ENCODE assay signal across 8 cellular contexts in the genomic region with DNA sequence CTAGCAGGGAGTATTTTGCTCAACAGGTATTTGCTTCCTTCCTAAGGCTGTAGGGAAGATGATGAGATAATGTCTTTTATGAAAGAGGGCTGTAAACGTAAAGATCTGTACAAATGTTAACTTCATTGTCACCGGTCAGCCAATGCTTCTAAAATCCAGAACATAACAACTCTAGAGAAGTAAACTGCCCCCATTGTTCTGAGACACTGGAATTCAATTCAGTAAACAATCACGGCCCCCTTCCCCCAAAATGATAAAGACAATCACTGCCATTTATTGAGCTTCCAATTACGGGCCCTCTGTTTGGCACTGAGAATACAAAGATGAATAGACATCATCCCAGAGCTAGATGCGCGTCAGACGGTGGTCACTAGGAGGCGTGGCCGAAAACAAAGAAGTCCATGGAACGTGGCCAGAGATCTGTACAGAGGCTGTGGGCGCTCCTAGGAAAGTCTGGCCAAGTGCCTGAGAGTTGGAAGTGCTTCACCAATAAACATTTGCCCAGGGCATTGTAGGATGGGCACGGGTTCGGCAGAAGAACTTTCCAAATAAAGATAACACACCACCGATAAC. TPM values are rescaled to one million over a fixed set of nuclear protein-coding genes. Genes with fewer than 3 reads are reported as not detected.
DNase-seq lines count a peak whose midpoint lies in the region; ATAC-seq, FAIRE-seq and TF ChIP-seq lines count a peak whose summit lies in the region.

No MANE protein-coding gene starts in this region.

- H3K9me2 ChIP-seq in SK-N-SH, result no peaks in the 10 kb centered on the region

- peaks cover 66% of the 10 kb centered on the region for H3K36me3 ChIP-seq in BLaER1
- H3K36me3 ChIP-seq in SK-N-SH (replicated peaks in 1 of 2; ENCODE audit: control insufficient read depth in 1 of 2, insufficient read depth in 2 of 2, low read length in 1 of 2), result peaks cover 18 to 48% of the 10 kb centered on the region in 2 experiments
- H3K36me3 ChIP-seq in keratinocyte (ENCODE audit: control insufficient read depth in 2 of 2, extremely low read depth in 1 of 2, insufficient read depth in 2 of 2, low read length in 2 of 2), result peaks cover 25 to 33% of the 10 kb centered on the region in 2 experiments
- H3K36me3 ChIP-seq in small intestine (ENCODE audit: control insufficient read depth in 2 of 2, insufficient read depth in 2 of 2, low read length in 2 of 2), result peaks cover 2 to 5% of the 10 kb centered on the region in 2 donors

- peak overlapping the region; percentile 85 for H2AFZ ChIP-seq in SK-N-SH (ENCODE audit: low read depth)
- peak overlapping the region; percentile 100 for H2AFZ ChIP-seq in keratinocyte (ENCODE audit: control insufficient read depth, low read length)

- H3K27me3 ChIP-seq in BLaER1, result no peaks in the 10 kb centered on the region
- no peaks in the 10 kb centered on the region for H3K27me3 ChIP-seq in SK-N-SH (ENCODE audit: insufficient read depth)
- H3K27me3 ChIP-seq in keratinocyte (ENCODE audit: control insufficient read depth, extremely low read depth, insufficient read depth, low read length), result no peaks in the 10 kb centered on the region
- H3K27me3 ChIP-seq in small intestine (ENCODE audit: control insufficient read depth in 2 of 2, insufficient read depth in 2 of 2, low read length in 2 of 2), result no peaks in the 10 kb centered on the region

- H3K9me1 ChIP-seq in keratinocyte (ENCODE audit: control insufficient read depth, extremely low read depth, insufficient read depth, low read length), result no peaks in the 10 kb centered on the region

- H3K27ac ChIP-seq in BLaER1 (peak overlapping the region; percentile 100), SK-N-SH (ENCODE audit: low read depth in 2 of 2, low read length in 1 of 2) (peak overlapping the region; percentile 99 to 100), keratinocyte (ENCODE audit: control insufficient read depth, insufficient read depth, low read length) (peak overlapping the region; percentile 100), small intestine (ENCODE audit: low read depth in 1 of 2, low read length in 1 of 2) (peak overlapping the region; percentile 72 to 99)

- H3K4me2 ChIP-seq in BLaER1, result peak overlapping the region; percentile 86
- peak overlapping the region; percentile 91 for H3K4me2 ChIP-seq in SK-N-SH
- peak overlapping the region; percentile 80 for H3K4me2 ChIP-seq in keratinocyte (ENCODE audit: control insufficient read depth, extremely low read depth, insufficient read depth, low read depth, low read length)

- 4% methylated on average over 14 of the region's 14 CpGs for WGBS in SK-N-SH (ENCODE audit: low lambda C conversion rate)
- WGBS in small intestine, 3 donors, result 1 to 3% (median 2%) methylated on average over 14 of the region's 14 CpGs

- DNase-seq in LHCN-M2 (ENCODE audit: low read depth) (peak; percentile 83), SK-N-SH (peak; percentile 85), chondrocyte (ENCODE audit: low spot score) (no peak), keratinocyte (ENCODE audit: low read depth, low spot score) (no peak), small intestine (peak; percentile 53)

- peaks cover 17% of the 10 kb centered on the region for H3K4me1 Mint-ChIP-seq in chondrocyte (ENCODE audit: low read depth)

- dilution Hi-C loops in keratinocyte (cut with MboI; ENCODE audit: extremely low pct_ligation_motif_present, low sequenced_read_pairs), result no loop called here

- H3K79me2 ChIP-seq in SK-N-SH (ENCODE audit: insufficient read depth), result peaks cover 71% of the 10 kb centered on the region
- H3K79me2 ChIP-seq in keratinocyte (ENCODE audit: control insufficient read depth, insufficient read depth, low read length), result peaks cover 61% of the 10 kb centered on the region

- H4K20me1 ChIP-seq in BLaER1, result peaks cover 58% of the 10 kb centered on the region
- H4K20me1 ChIP-seq in SK-N-SH (ENCODE audit: insufficient read depth), result no peaks in the 10 kb centered on the region; the same call in 1 of the 2 replicates
- H4K20me1 ChIP-seq in keratinocyte (ENCODE audit: control insufficient read depth, extremely low read depth, insufficient read depth, low read length), result peaks cover 6% of the 10 kb centered on the region

- peak overlapping the region; percentile 94 for H3K4me3 Mint-ChIP-seq in chondrocyte (ENCODE audit: unreplicated experiment)

- H3F3A ChIP-seq in SK-N-SH (replicated peaks; ENCODE audit: insufficient read depth), result peaks cover 17% of the 10 kb centered on the region

- H3K9me3 ChIP-seq in BLaER1, result no peaks in the 10 kb centered on the region
- H3K9me3 ChIP-seq in SK-N-SH, result no peaks in the 10 kb centered on the region
- no peaks in the 10 kb centered on the region for H3K9me3 ChIP-seq in keratinocyte (ENCODE audit: control insufficient read depth, low read depth, low read length)
- no peaks in the 10 kb centered on the region for H3K9me3 ChIP-seq in small intestine (ENCODE audit: control insufficient read depth, low read depth)

- H3K4me3 ChIP-seq in BLaER1 (peak overlapping the region; percentile 87), SK-N-SH (ENCODE audit: low read depth in 2 of 2, low read length in 1 of 2) (peak overlapping the region; percentile 95 to 98), keratinocyte (ENCODE audit: control insufficient read depth in 2 of 3, extremely low read depth in 1 of 3, insufficient read depth in 2 of 3, low read depth in 1 of 3, low read length in 3 of 3) (peak overlapping the region; percentile 83 to 99 (median 95)), small intestine (ENCODE audit: low read depth in 1 of 2, low read length in 2 of 2) (peak overlapping the region; percentile 56 to 81)

- peaks cover 66% of the 10 kb centered on the region for H3K4me1 ChIP-seq in BLaER1
- peaks cover 5 to 19% of the 10 kb centered on the region in 2 experiments; a peak in 3 of 4 replicates for H3K4me1 ChIP-seq in SK-N-SH (ENCODE audit: control insufficient read depth in 1 of 2, insufficient read depth in 2 of 2, low read depth in 1 of 2, low read length in 1 of 2)
- H3K4me1 ChIP-seq in keratinocyte (ENCODE audit: control insufficient read depth, extremely low read depth, insufficient read depth, low read length), result peaks cover 11% of the 10 kb centered on the region
- no peaks in the 10 kb centered on the region for H3K4me1 ChIP-seq in small intestine (ENCODE audit: control insufficient read depth in 2 of 2, insufficient read depth in 1 of 2, low read depth in 1 of 2, low read length in 1 of 2)

- TF ChIP-seq CTCF in SK-N-SH (IDR thresholded peaks at IDR 0.05), result no peak
- TF ChIP-seq CTCF in chondrocyte (IDR thresholded peaks at IDR 0.05), result no peak
- no peak for TF ChIP-seq CTCF in keratinocyte (optimal IDR thresholded peaks at IDR 0.05 in 1 of 3, IDR thresholded peaks at IDR 0.05 in 1 of 3, conservative IDR thresholded peaks at IDR 0.05 in 1 of 3; ENCODE audit: extremely low read depth in 1 of 3, insufficient read depth in 2 of 3, low read length in 3 of 3)

- POLR2A ChIA-PET in SK-N-SH (lab: Yijun Ruan, JAX), result interaction anchor here (0.9 to 2.3 kb wide), 11 partner anchors 9 to 132 kb away, joined by 3 to 47 read pairs (median 6); a partner anchor contains a TSS

- H3K9ac ChIP-seq in BLaER1 (peak overlapping the region; percentile 100), SK-N-SH (peak overlapping the region; percentile 99), keratinocyte (ENCODE audit: control insufficient read depth, extremely low read depth, insufficient read depth, low read length) (peak overlapping the region; percentile 100)

- H3K27ac Mint-ChIP-seq in chondrocyte (ENCODE audit: unreplicated experiment), result peak overlapping the region; percentile 100

- peak; percentile 20; the same call in 1 of the 2 replicates for TF ChIP-seq RAD21 in SK-N-SH (IDR thresholded peaks at IDR 0.05; ENCODE audit: low read length)

- H3K27me3 Mint-ChIP-seq in chondrocyte (ENCODE audit: low read depth), result no peaks in the 10 kb centered on the region

- FAIRE-seq in keratinocyte (lab: Jason Lieb, UNC) (peak; percentile 41), small intestine (lab: Jason Lieb, UNC) (no peak)

- H3K36me3 Mint-ChIP-seq in chondrocyte (ENCODE audit: low read depth), result peaks cover 12% of the 10 kb centered on the region

- TF ChIP-seq EP300 in SK-N-SH (IDR thresholded peaks at IDR 0.05; ENCODE audit: borderline replicate concordance in 1 of 2, low read depth in 1 of 2, low read length in 1 of 2), result no peak; a peak in 1 of 4 replicates

- CTCF ChIA-PET in SK-N-SH (lab: Yijun Ruan, JAX), result interaction anchor here (0.8 to 12.0 kb wide), 13 partner anchors 11 to 316 kb away, joined by 3 to 285 read pairs (median 5); a partner anchor contains a TSS

- ATAC-seq in GM19351 (IDR thresholded peaks at IDR 0.05; ENCODE audit: unreplicated experiment), result peak; percentile 51
- ATAC-seq in HG02571 (IDR thresholded peaks at IDR 0.05; ENCODE audit: unreplicated experiment), result no peak

- H3K9me3 Mint-ChIP-seq in chondrocyte (ENCODE audit: low read depth), result no peaks in the 10 kb centered on the region

RNA-seq across cellular contexts. Expression of a gene that starts 0.6 kb away (rescaled TPM):
- total RNA-seq in LHCN-M2 (2014; rRNA removed) (46.0 and 58.6 TPM in 2 replicates), chondrocyte (103 to 133 TPM (median 106 TPM) in 3 replicates)
- polyA plus RNA-seq in LHCN-M2 (2012), result 397 TPM
- polyA plus RNA-seq in SK-N-SH (2012; rRNA removed) (454 and 617 TPM in 2 replicates), keratinocyte (188 to 324 TPM (median 249 TPM) in 3 replicates), small intestine (100 to 1,000 TPM; 116 to 211 (median 174) TPM)
- 466 and 537 TPM in 2 replicates for polyA plus RNA-seq in SK-N-SH (2012; cell fraction: cytosol; rRNA removed)
- polyA plus RNA-seq in SK-N-SH (2012; cell fraction: nucleus; rRNA removed), result 90.9 and 135 TPM in 2 replicates
- polyA plus RNA-seq in keratinocyte (2011; ENCODE audit: low read depth), result 8.9 TPM
- polyA plus RNA-seq in keratinocyte (2011; cell fraction: cytosol; rRNA removed), result 175 and 222 TPM in 2 replicates
- 55.4 and 64.3 TPM in 2 replicates for polyA plus RNA-seq in keratinocyte (2011; cell fraction: nucleus; rRNA removed)
- 256 and 286 TPM in 2 replicates for polyA plus RNA-seq in keratinocyte (2012; ENCODE audit: low replicate concordance)
- 95.2 to 174 TPM (median 118 TPM) in 3 replicates for polyA minus RNA-seq in keratinocyte
- 161 TPM for polyA minus RNA-seq in keratinocyte (2011; cell fraction: cytosol; rRNA and poly(A)+ RNA removed)
- polyA minus RNA-seq in keratinocyte (2011; cell fraction: nucleus; rRNA and poly(A)+ RNA removed), result 21.3 and 21.8 TPM in 2 replicates

RNA-seq across cellular contexts. Expression of a gene that starts 0.9 kb away (rescaled TPM):
- total RNA-seq in LHCN-M2 (2014; rRNA removed) (121 and 129 TPM in 2 replicates), chondrocyte (12.6 to 27.1 TPM (median 13.2 TPM) in 3 replicates)
- polyA plus RNA-seq in LHCN-M2 (2012), result 59.1 TPM
- polyA plus RNA-seq in SK-N-SH (2012; rRNA removed) (35.9 and 39.5 TPM in 2 replicates), keratinocyte (10.0 to 26.7 TPM (median 25.8 TPM) in 3 replicates), small intestine (10 to 100 TPM in 1 of 3 donors, 1 to 10 TPM in 2; 5.8 to 32.1 (median 7.8) TPM)
- polyA plus RNA-seq in SK-N-SH (2012; cell fraction: cytosol; rRNA removed), result 33.0 and 38.9 TPM in 2 replicates
- polyA plus RNA-seq in SK-N-SH (2012; cell fraction: nucleus; rRNA removed), result 16.8 and 18.5 TPM in 2 replicates
- 7.0 TPM for polyA plus RNA-seq in keratinocyte (2011; ENCODE audit: low read depth)
- polyA plus RNA-seq in keratinocyte (2011; cell fraction: cytosol; rRNA removed), result 8.0 and 9.4 TPM in 2 replicates
- polyA plus RNA-seq in keratinocyte (2011; cell fraction: nucleus; rRNA removed), result 10.1 and 10.5 TPM in 2 replicates
- polyA plus RNA-seq in keratinocyte (2012; ENCODE audit: low replicate concordance), result 5.0 and 29.4 TPM in 2 replicates
- polyA minus RNA-seq in keratinocyte, result 10.8 to 24.8 TPM (median 19.8 TPM) in 3 replicates
- polyA minus RNA-seq in keratinocyte (2011; cell fraction: cytosol; rRNA and poly(A)+ RNA removed), result 8.6 TPM
- polyA minus RNA-seq in keratinocyte (2011; cell fraction: nucleus; rRNA and poly(A)+ RNA removed), result 8.4 and 9.7 TPM in 2 replicates

RNA-seq across cellular contexts. Expression of a gene that starts 25.0 kb away (rescaled TPM):
- total RNA-seq in LHCN-M2 (2014; rRNA removed), result 65.0 and 83.9 TPM in 2 replicates
- 37.1 TPM for polyA plus RNA-seq in LHCN-M2 (2012)
- polyA plus RNA-seq in SK-N-SH (2012; rRNA removed), result 20.6 and 26.4 TPM in 2 replicates
- polyA plus RNA-seq in SK-N-SH (2012; cell fraction: cytosol; rRNA removed), result 13.8 and 18.5 TPM in 2 replicates
- polyA plus RNA-seq in SK-N-SH (2012; cell fraction: nucleus; rRNA removed), result 17.8 and 27.8 TPM in 2 replicates
- 72.6 to 95.5 TPM (median 74.6 TPM) in 3 replicates for total RNA-seq in chondrocyte
- 19.0 to 34.0 TPM (median 32.0 TPM) in 3 replicates for polyA plus RNA-seq in keratinocyte
- polyA plus RNA-seq in keratinocyte (2011; ENCODE audit: low read depth), result 1.1 TPM
- polyA plus RNA-seq in keratinocyte (2011; cell fraction: cytosol; rRNA removed), result 12.4 and 14.9 TPM in 2 replicates
- 13.5 and 15.2 TPM in 2 replicates for polyA plus RNA-seq in keratinocyte (2011; cell fraction: nucleus; rRNA removed)
- 1.1 and 21.8 TPM in 2 replicates for polyA plus RNA-seq in keratinocyte (2012; ENCODE audit: low replicate concordance)
- 25.3 to 40.2 TPM (median 32.8 TPM) in 3 replicates for polyA minus RNA-seq in keratinocyte
- 24.4 TPM for polyA minus RNA-seq in keratinocyte (2011; cell fraction: cytosol; rRNA and poly(A)+ RNA removed)
- polyA minus RNA-seq in keratinocyte (2011; cell fraction: nucleus; rRNA and poly(A)+ RNA removed), result 14.0 and 19.5 TPM in 2 replicates
- 10 to 100 TPM in 1 of 3 donors, under 1 TPM in 2; 0.45 to 15.9 (median 0.81) TPM for polyA plus RNA-seq in small intestine

RNA-seq across cellular contexts. Expression of a gene that starts 36.3 kb away (rescaled TPM):
- total RNA-seq in LHCN-M2 (2014; rRNA removed), result 37.1 and 45.5 TPM in 2 replicates
- polyA plus RNA-seq in LHCN-M2 (2012), result 79.0 TPM
- polyA plus RNA-seq in SK-N-SH (2012; rRNA removed), result 67.8 and 77.1 TPM in 2 replicates
- 35.0 and 46.7 TPM in 2 replicates for polyA plus RNA-seq in SK-N-SH (2012; cell fraction: cytosol; rRNA removed)
- polyA plus RNA-seq in SK-N-SH (2012; cell fraction: nucleus; rRNA removed), result 81.1 and 91.8 TPM in 2 replicates
- total RNA-seq in chondrocyte, result 202 to 315 TPM (median 297 TPM) in 3 replicates
- 175 to 319 TPM (median 196 TPM) in 3 replicates for polyA plus RNA-seq in keratinocyte
- 1.8 TPM for polyA plus RNA-seq in keratinocyte (2011; ENCODE audit: low read depth)
- polyA plus RNA-seq in keratinocyte (2011; cell fraction: cytosol; rRNA removed), result 110 and 129 TPM in 2 replicates
- polyA plus RNA-seq in keratinocyte (2011; cell fraction: nucleus; rRNA removed), result 233 and 240 TPM in 2 replicates
- polyA plus RNA-seq in keratinocyte (2012; ENCODE audit: low replicate concordance), result 5.2 and 239 TPM in 2 replicates
- 429 to 676 TPM (median 455 TPM) in 3 replicates for polyA minus RNA-seq in keratinocyte
- 153 TPM for polyA minus RNA-seq in keratinocyte (2011; cell fraction: cytosol; rRNA and poly(A)+ RNA removed)
- 130 and 142 TPM in 2 replicates for polyA minus RNA-seq in keratinocyte (2011; cell fraction: nucleus; rRNA and poly(A)+ RNA removed)
- polyA plus RNA-seq in small intestine, result 100 to 1,000 TPM in 1 of 3 donors, 1 to 10 TPM in 2; 2.4 to 147 (median 3.4) TPM

RNA-seq across cellular contexts. Expression of a gene that starts 39.4 kb away (rescaled TPM):
- total RNA-seq in LHCN-M2 (2014; rRNA removed) (0.17 and 0.26 TPM in 2 replicates), chondrocyte (1.6 to 1.7 TPM in 2 of 3 replicates, not detected in the other)
- 0.38 TPM for polyA plus RNA-seq in LHCN-M2 (2012)
- polyA plus RNA-seq in SK-N-SH (2012; rRNA removed) (1.8 and 2.8 TPM in 2 replicates), keratinocyte (0.14 to 0.24 TPM (median 0.24 TPM) in 3 replicates), small intestine (10 to 100 TPM; 19.9 to 23.0 (median 21.7) TPM)
- polyA plus RNA-seq in SK-N-SH (2012; cell fraction: cytosol; rRNA removed), result 0.97 and 1.4 TPM in 2 replicates
- 8.2 and 10.0 TPM in 2 replicates for polyA plus RNA-seq in SK-N-SH (2012; cell fraction: nucleus; rRNA removed)
- polyA plus RNA-seq in keratinocyte (2011; ENCODE audit: low read depth), result 0.07 TPM
- 0.13 and 0.17 TPM in 2 replicates for polyA plus RNA-seq in keratinocyte (2011; cell fraction: cytosol; rRNA removed)
- polyA plus RNA-seq in keratinocyte (2011; cell fraction: nucleus; rRNA removed), result 0.50 and 0.79 TPM in 2 replicates
- polyA plus RNA-seq in keratinocyte (2012; ENCODE audit: low replicate concordance), result 0.24 and 0.39 TPM in 2 replicates
- polyA minus RNA-seq in keratinocyte, result 0.19 to 1.1 TPM (median 0.20 TPM) in 3 replicates
- 0.96 TPM for polyA minus RNA-seq in keratinocyte (2011; cell fraction: cytosol; rRNA and poly(A)+ RNA removed)
- 0.47 and 0.53 TPM in 2 replicates for polyA minus RNA-seq in keratinocyte (2011; cell fraction: nucleus; rRNA and poly(A)+ RNA removed)

Comparison
In these comparisons a context has a peak if more than half of its experiments do, and no peak if none do; other contexts are left out.
1. DNase-seq: peak in LHCN-M2 (single experiment), SK-N-SH (single experiment) and small intestine (single experiment); none in chondrocyte (single experiment) and keratinocyte (single experiment).
2. Peak in every context shown above with its lines, with median percentiles within 50 percentile points of each other: H3K27ac ChIP-seq, H3K4me2 ChIP-seq, H3K4me3 ChIP-seq and H3K9ac ChIP-seq.